18 cellular contexts compared by ENCODE assay signal in the genomic region with DNA sequence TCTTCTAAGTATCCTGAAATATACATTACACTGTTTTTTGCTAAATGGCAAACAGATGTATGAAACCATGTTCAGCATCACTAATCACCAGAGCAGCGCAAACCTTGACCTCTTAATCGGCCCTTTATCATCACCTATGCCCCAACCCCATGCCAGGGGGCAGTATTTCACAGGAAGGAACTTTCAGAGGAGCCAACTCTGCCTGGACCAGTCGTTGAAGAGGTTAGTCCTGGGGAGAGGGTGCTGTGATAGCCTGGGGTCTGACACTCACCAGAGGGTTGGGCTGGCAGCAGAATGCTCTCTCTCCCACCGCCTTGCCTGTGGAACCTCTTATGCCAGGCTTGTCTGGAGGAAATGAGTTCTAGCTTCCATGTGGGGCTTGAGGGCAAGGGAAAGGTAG.
DNase-seq lines count a peak whose midpoint lies in the region; ATAC-seq and TF ChIP-seq lines count a peak whose summit lies in the region.
"Had no signal": no experiment of that assay in that cellular context is flagged by ENCODE, and none has a peak within 500 bp of the region (broad histone marks: within the 10 kb centered on the region; RNA-seq: fewer than 3 reads in every experiment).

No MANE protein-coding gene starts in this region.

- no peak for ATAC-seq in HG03457 (IDR thresholded peaks at IDR 0.05; ENCODE audit: unreplicated experiment)
- ATAC-seq in GM21447 (IDR thresholded peaks at IDR 0.05; ENCODE audit: unreplicated experiment) = no peak
- ATAC-seq: A549; activated CD4-positive, alpha-beta T cell treated with anti-CD3 and anti-CD28 coated beads for 36 hours had no signal

- H3K4me3 ChIP-seq in NB4 (ENCODE audit: low read depth, low read length) = no peak overlapping the region
- H3K4me3 ChIP-seq in epithelial cell of proximal tubule (ENCODE audit: low read depth, low read length) = no peak overlapping the region
- no peak overlapping the region for H3K4me3 ChIP-seq in smooth muscle cell
- H3K4me3 ChIP-seq: A549, sigmoid colon had no signal

- DNase-seq in NCI-H82 (lab: John Stamatoyannopoulos, UW) (peak; percentile 51), NCI-H82 treated with DMSO at 0.1 percent for 48 hours (lab: John Stamatoyannopoulos, UW; ENCODE audit: unreplicated experiment) (no peak), NB4 (ENCODE audit: low read depth) (peak; percentile 8), epithelial cell of proximal tubule (ENCODE audit: low read depth) (no peak), smooth muscle cell (lab: John Stamatoyannopoulos, UW; ENCODE audit: unreplicated experiment) (no peak), DMS79 (lab: John Stamatoyannopoulos, UW) (no peak)
- DNase-seq: activated CD4-positive, alpha-beta T cell treated with anti-CD3 and anti-CD28 coated beads for 36 hours; activated naive CD4-positive, alpha-beta T cell treated with anti-CD3 and anti-CD28 coated beads for 36 hours; CD4-positive, alpha-beta T cell; NCI-H146; NCI-H510A; nucleus accumbens; sigmoid colon; stimulated activated CD4-positive, alpha-beta T cell treated with anti-CD3 and anti-CD28 coated beads, Interleukin-4, amount 100 ng/mL, for 1 hour had no signal

- H3K4me1 ChIP-seq in smooth muscle cell (ENCODE audit: low read depth) = no peaks in the 10 kb centered on the region
- H3K4me1 ChIP-seq: A549, sigmoid colon had no signal

- WGBS in smooth muscle cell (ENCODE audit: low lambda C conversion rate) = 77% methylated on average over 4 of the region's 4 CpGs

- H3K36me3 ChIP-seq in smooth muscle cell (ENCODE audit: low read depth) = no peaks in the 10 kb centered on the region
- H3K36me3 ChIP-seq: sigmoid colon had no signal

- peaks cover 2% of the 10 kb centered on the region for H3K9me3 ChIP-seq in smooth muscle cell (replicated peaks; ENCODE audit: low read depth)
- H3K9me3 ChIP-seq: A549 had no signal

- H3F3A ChIP-seq in smooth muscle cell (ENCODE audit: low read depth) = no peaks in the 10 kb centered on the region

- no peak overlapping the region for H3K27ac ChIP-seq in smooth muscle cell (ENCODE audit: low read depth)
- H3K27ac ChIP-seq: A549, HL-60, sigmoid colon had no signal

- no peaks in the 10 kb centered on the region for H3K27me3 ChIP-seq in smooth muscle cell (ENCODE audit: low read depth)
- H3K27me3 ChIP-seq: sigmoid colon had no signal

- TF ChIP-seq CTCF in NB4 (IDR thresholded peaks at IDR 0.05; ENCODE audit: low read depth, low read length) (peak; percentile 36), epithelial cell of proximal tubule (conservative IDR thresholded peaks at IDR 0.05; ENCODE audit: low read depth, low read length) (peak; percentile 34), smooth muscle cell (IDR thresholded peaks at IDR 0.05; ENCODE audit: borderline replicate concordance, insufficient read depth, poor library complexity, severe bottlenecking) (peak; percentile 3)

- no peak overlapping the region for H3K4me2 ChIP-seq in smooth muscle cell
- H3K4me2 ChIP-seq: A549 had no signal

- no peaks in the 10 kb centered on the region for H3K79me2 ChIP-seq in smooth muscle cell (ENCODE audit: low read depth)

- TF ChIP-seq POLR2A in NB4 (IDR thresholded peaks at IDR 0.05; ENCODE audit: extremely low read depth, insufficient read length) = no peak

- no peaks in the 10 kb centered on the region for H4K20me1 ChIP-seq in smooth muscle cell (ENCODE audit: low read depth)

- no peak overlapping the region for H3K9ac ChIP-seq in smooth muscle cell (ENCODE audit: low read depth)

- H2AFZ ChIP-seq in smooth muscle cell (ENCODE audit: low read depth) = no peak overlapping the region

Comparison
In these comparisons a context has a peak if more than half of its experiments do, and no peak if none do; other contexts are left out.
1. DNase-seq: peak in NCI-H82 (single experiment) and NB4 (single experiment); none in NCI-H82 treated with DMSO at 0.1 percent for 48 hours (single experiment), epithelial cell of proximal tubule (single experiment), smooth muscle cell (single experiment) and DMS79 (single experiment).
2. Peak in every context shown above with its lines, with median percentiles within 50 percentile points of each other: CTCF ChIP-seq.